1 cellular context compared by ENCODE assay signal in genomic region chr7:100570954-100571828, GRCh38.
A peak's percentile ranks its signal among the peaks of the same experiment; 100 is the strongest.
TF ChIP-seq lines count a peak whose summit lies in the region.

No MANE protein-coding gene starts in this region.

TF ChIP-seq in HepG2, 621 proteins besides CTCF, POLR2A, EP300 and RAD21 (continued from another document and continues in another):
- TF ChIP-seq PRDM15 (CRISPR knock-in tag; IDR thresholded peaks at IDR 0.05): no peak
- no peak for TF ChIP-seq CHD4 (IDR thresholded peaks at IDR 0.05; ENCODE audit: borderline replicate concordance, low read length)
- no peak for TF ChIP-seq NR2F2 (IDR thresholded peaks at IDR 0.05; ENCODE audit: borderline replicate concordance, low read depth)
- TF ChIP-seq ZNF30 (CRISPR knock-in tag; IDR thresholded peaks at IDR 0.05): no peak
- TF ChIP-seq HES4 (CRISPR knock-in tag; IDR thresholded peaks at IDR 0.05; ENCODE audit: borderline replicate concordance): no peak
- TF ChIP-seq MTA1 (CRISPR knock-in tag; IDR thresholded peaks at IDR 0.05; ENCODE audit: borderline replicate concordance): no peak
- TF ChIP-seq ZNF740 (CRISPR knock-in tag; IDR thresholded peaks at IDR 0.05): peak; percentile 87
- 0 out of 2 replicates have a peak, but pooled peaks have one; percentile 51 for TF ChIP-seq ZNF749 (CRISPR knock-in tag; IDR thresholded peaks at IDR 0.05; ENCODE audit: borderline replicate concordance)
- no peak for TF ChIP-seq ZUFSP (CRISPR knock-in tag; IDR thresholded peaks at IDR 0.05; ENCODE audit: borderline replicate concordance)
- no peak for TF ChIP-seq E2F5 (CRISPR knock-in tag; conservative IDR thresholded peaks at IDR 0.05)
- no peak for TF ChIP-seq ZNF138 (CRISPR knock-in tag; IDR thresholded peaks at IDR 0.05; ENCODE audit: low read depth)
- peak; percentile 76 for TF ChIP-seq ZFP90 (CRISPR knock-in tag; IDR thresholded peaks at IDR 0.05; ENCODE audit: borderline replicate concordance)
- no peak for TF ChIP-seq FOXO1 (CRISPR knock-in tag; IDR thresholded peaks at IDR 0.05)
- no peak for TF ChIP-seq FOXA1 (IDR thresholded peaks at IDR 0.05)
- no peak; the same call in 1 of the 2 replicates for TF ChIP-seq FOXA1 (CRISPR knock-in tag; IDR thresholded peaks at IDR 0.05)
- no peak for TF ChIP-seq ZNF143 (CRISPR knock-in tag; IDR thresholded peaks at IDR 0.05)
- TF ChIP-seq HOXA3 (CRISPR knock-in tag; IDR thresholded peaks at IDR 0.05): peak; percentile 47; the same call in 1 of the 2 replicates
- TF ChIP-seq ZNF7 (CRISPR knock-in tag; IDR thresholded peaks at IDR 0.05): no peak
- TF ChIP-seq PAX8 (CRISPR knock-in tag; IDR thresholded peaks at IDR 0.05; ENCODE audit: borderline replicate concordance): no peak
- no peak for TF ChIP-seq SYNCRIP (IDR thresholded peaks at IDR 0.05; ENCODE audit: insufficient read depth, low read depth, low read length)
- no peak for TF ChIP-seq ZNF704 (CRISPR knock-in tag; IDR thresholded peaks at IDR 0.05; ENCODE audit: borderline replicate concordance)
- TF ChIP-seq SNAPC4 (CRISPR knock-in tag; IDR thresholded peaks at IDR 0.05): no peak
- TF ChIP-seq GTF2F1 (IDR thresholded peaks at IDR 0.05; ENCODE audit: low read length): no peak
- TF ChIP-seq ZSCAN29 (CRISPR knock-in tag; conservative IDR thresholded peaks at IDR 0.05): no peak
- TF ChIP-seq ZNF672 (CRISPR knock-in tag; IDR thresholded peaks at IDR 0.05): no peak
- TF ChIP-seq ONECUT2 (CRISPR knock-in tag; IDR thresholded peaks at IDR 0.05): no peak
- TF ChIP-seq ZNF619 (CRISPR knock-in tag; IDR thresholded peaks at IDR 0.05): peak; percentile 64; the same call in 1 of the 2 replicates
- TF ChIP-seq EED (CRISPR knock-in tag; IDR thresholded peaks at IDR 0.05): no peak
- no peak for TF ChIP-seq RARG (CRISPR knock-in tag; IDR thresholded peaks at IDR 0.05; ENCODE audit: low read depth)
- no peak for TF ChIP-seq ZBTB20 (CRISPR knock-in tag; IDR thresholded peaks at IDR 0.05; ENCODE audit: borderline replicate concordance, low read depth)
- TF ChIP-seq SRSF1 (optimal IDR thresholded peaks at IDR 0.05; ENCODE audit: low read depth, low read length): peak; percentile 70
- TF ChIP-seq ZNF232 (CRISPR knock-in tag; IDR thresholded peaks at IDR 0.05; ENCODE audit: borderline replicate concordance): 0 out of 2 replicates have a peak, but pooled peaks have one; percentile 23
- peak; percentile 37; the same call in 1 of the 2 replicates for TF ChIP-seq ZFP91 (CRISPR knock-in tag; IDR thresholded peaks at IDR 0.05; ENCODE audit: borderline replicate concordance)
- no peak for TF ChIP-seq AHR (CRISPR knock-in tag; IDR thresholded peaks at IDR 0.05)
- no peak; the same call in none of the 2 replicates for TF ChIP-seq SP5 (CRISPR knock-in tag; IDR thresholded peaks at IDR 0.05; ENCODE audit: borderline replicate concordance, low read depth)
- TF ChIP-seq ZNF790 (CRISPR knock-in tag; IDR thresholded peaks at IDR 0.05; ENCODE audit: borderline replicate concordance): no peak
- TF ChIP-seq ZNF512B (CRISPR knock-in tag; IDR thresholded peaks at IDR 0.05; ENCODE audit: borderline replicate concordance): no peak
- no peak for TF ChIP-seq ZBTB43 (CRISPR knock-in tag; conservative IDR thresholded peaks at IDR 0.05)
- no peak for TF ChIP-seq ZBTB25 (CRISPR knock-in tag; IDR thresholded peaks at IDR 0.05)
- TF ChIP-seq ZNF34 (CRISPR knock-in tag; IDR thresholded peaks at IDR 0.05; ENCODE audit: borderline replicate concordance): no peak
- TF ChIP-seq ATF7 (IDR thresholded peaks at IDR 0.05): no peak
- 0 out of 2 replicates have a peak, but pooled peaks have one; percentile 39 for TF ChIP-seq ATF7 (CRISPR knock-in tag; IDR thresholded peaks at IDR 0.05)
- TF ChIP-seq MAFK (conservative IDR thresholded peaks at IDR 0.05 in 1 of 2, IDR thresholded peaks at IDR 0.05 in 1 of 2; ENCODE audit: low read length in 2 of 2): no peak
- no peak for TF ChIP-seq THAP11 (CRISPR knock-in tag; IDR thresholded peaks at IDR 0.05)
- TF ChIP-seq XBP1 (CRISPR knock-in tag; IDR thresholded peaks at IDR 0.05): no peak
